In genomic region chr3:121545564-121546455, GRCh38 we compare ENCODE assay signal across 8 cellular contexts. TPM values are rescaled to one million over a fixed set of nuclear protein-coding genes. Genes with fewer than 3 reads are reported as not detected.
DNase-seq lines count a peak whose midpoint lies in the region; ATAC-seq lines count a peak whose summit lies in the region.

TSS of gene POLQ (minus strand) at chr3:121545988. CDS start at chr3:121545877, 111 bp downstream.

- peak within 1 kb of the TSS; percentile 94 for H3K27ac Mint-ChIP-seq in activated CD4-positive, alpha-beta T cell treated with anti-CD3 and anti-CD28 coated beads for 36 hours

- H3K36me3 Mint-ChIP-seq in activated CD4-positive, alpha-beta T cell treated with anti-CD3 and anti-CD28 coated beads for 36 hours (ENCODE audit: low read depth) = peaks cover 27% of the 10 kb centered on the region

- H3K4me3 Mint-ChIP-seq in activated CD4-positive, alpha-beta T cell treated with anti-CD3 and anti-CD28 coated beads for 36 hours = peak within 1 kb of the TSS; percentile 91

- DNase-seq in Ammon's horn (ENCODE audit: low spot score) = peak; percentile 96
- DNase-seq in GM19238 (ENCODE audit: insufficient read length, low spot score) = peak; percentile 73
- DNase-seq in NCI-H524 (lab: John Stamatoyannopoulos, UW) = peak; percentile 97 to 98
- peak; percentile 92 for DNase-seq in activated CD4-positive, alpha-beta T cell treated with anti-CD3 and anti-CD28 coated beads for 36 hours
- peak; percentile 96 for DNase-seq in kidney tubule cell (ENCODE audit: low spot score)
- peak; percentile 70 to 83 (median 76) for DNase-seq in stimulated activated CD4-positive, alpha-beta T cell treated with anti-CD3 and anti-CD28 coated beads, Interleukin-1b, Interleukin-23, amount 100 ng/mL, for 24 hours (ENCODE audit: low read depth in 4 of 4, low spot score in 1 of 4)

- intact Hi-C loops in activated CD4-positive, alpha-beta T cell treated with anti-CD3 and anti-CD28 coated beads for 36 hours (cut with DNase I, micrococcal nuclease) = loop anchor here (1.0 to 10.0 kb wide), 19 partner anchors 114 to 1481 kb away; partner anchors contain the start of genes EAF2 (in 2 of the 2), GOLGB1 (in 2 of the 2), HCLS1 (in 2 of the 2) and IQCB1 (in 2 of the 2)

- H3K27ac ChIP-seq in cingulate gyrus (ENCODE audit: low read depth, low read length) = peak within 1 kb of the TSS; percentile 70

- H3K4me1 Mint-ChIP-seq in activated CD4-positive, alpha-beta T cell treated with anti-CD3 and anti-CD28 coated beads for 36 hours = peaks cover 4% of the 10 kb centered on the region

- peak; percentile 81 for ATAC-seq in HG03442 (IDR thresholded peaks at IDR 0.05; ENCODE audit: unreplicated experiment)
- peak; percentile 98 for ATAC-seq in activated CD4-positive, alpha-beta T cell treated with anti-CD3 and anti-CD28 coated beads for 36 hours

- no peaks in the 10 kb centered on the region for H3K9me3 Mint-ChIP-seq in activated CD4-positive, alpha-beta T cell treated with anti-CD3 and anti-CD28 coated beads for 36 hours (ENCODE audit: low read depth)

- CTCF ChIA-PET in activated CD4-positive, alpha-beta T cell treated with anti-CD3 and anti-CD28 coated beads for 36 hours (lab: Charles Lee) = interaction anchor here (0.6 to 2.1 kb wide), 23 partner anchors 8 to 950 kb away, joined by 3 to 10 read pairs (median 4); partner anchors contain the start of genes HCLS1, MIX23 and NDUFB4

- POLR2A ChIA-PET in activated CD4-positive, alpha-beta T cell treated with anti-CD3 and anti-CD28 coated beads for 36 hours (lab: Charles Lee) = interaction anchor here (0.6 kb wide), 1 partner anchor 669 kb away, joined by 3 read pairs; no protein-coding TSS in a partner anchor

- no peaks in the 10 kb centered on the region for H3K27me3 Mint-ChIP-seq in activated CD4-positive, alpha-beta T cell treated with anti-CD3 and anti-CD28 coated beads for 36 hours

RNA-seq across cellular contexts. Expression of gene POLQ, which starts in this region (rescaled TPM):
- total RNA-seq in activated CD4-positive, alpha-beta T cell treated with anti-CD3 and anti-CD28 coated beads for 36 hours = 10 to 100 TPM; 22.8 to 23.4 TPM

Comparison
In these comparisons a context has a peak if more than half of its experiments do, and no peak if none do; other contexts are left out.
1. Peak in every context shown above with its lines: DNase-seq, ATAC-seq and H3K27ac ChIP-seq.